ENCODE assay signal across 22 cellular contexts in genomic region chr14:73216035-73216434, GRCh38. TPM values are rescaled to one million over a fixed set of nuclear protein-coding genes. Genes with fewer than 3 reads are reported as not detected.
"Had no signal": no experiment of that assay in that cellular context is flagged by ENCODE, and none has a peak within 500 bp of the region (broad histone marks: within the 10 kb centered on the region; RNA-seq: fewer than 3 reads in every experiment).

No MANE protein-coding gene starts in this region.

- DNase-seq: IMR-90, Karpas-422, KG1, MM.1S, NCI-H1092 treated with DMSO at 0.1 percent for 48 hours, NCI-H1436, NCI-H187, NCI-H2029, NCI-H2081 treated with DMSO at 0.1 percent for 48 hours, NCI-H2171, NCI-H226, NCI-H446, NCI-H510A, NCI-H524 treated with DMSO at 0.1 percent for 48 hours, NCI-H69, NCI-H774, SHP77 treated with DMSO at 0.1 percent for 48 hours, SJCRH30 had no signal

- ATAC-seq: HepG2, Panc1, Right ventricle myocardium inferior, SK-N-SH treated with all-trans-retinoic acid at 6 μM for 48 hours had no signal

RNA-seq across cellular contexts. Expression of gene PAPLN, which starts 21.3 kb away (rescaled TPM):
- total RNA-seq: HepG2, SJCRH30 had no signal
